Comparison of ENCODE assay signal across 9 cellular contexts in the genomic region with DNA sequence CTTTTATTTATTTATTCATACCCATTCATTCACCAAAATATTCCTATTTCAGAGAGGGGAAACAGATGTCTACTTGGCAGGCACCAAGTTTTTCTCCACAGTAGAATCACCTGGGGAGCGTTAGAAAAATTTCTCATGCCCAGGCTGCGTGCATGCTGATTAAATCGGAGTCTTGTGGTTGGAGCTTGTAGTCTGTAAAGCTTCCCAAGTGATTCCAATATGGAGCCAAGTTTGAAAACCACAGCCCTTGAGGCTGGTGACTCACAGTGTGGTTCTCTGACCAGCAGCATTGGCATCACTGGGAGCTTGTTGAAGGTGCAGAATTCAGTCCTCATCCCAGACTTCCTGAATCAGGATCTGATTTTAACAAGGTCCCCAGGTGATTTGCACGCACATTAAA.
DNase-seq lines count a peak whose midpoint lies in the region; ATAC-seq lines count a peak whose summit lies in the region.
"Had no signal": no experiment of that assay in that cellular context is flagged by ENCODE, and none has a peak within 500 bp of the region (broad histone marks: within the 10 kb centered on the region; RNA-seq: fewer than 3 reads in every experiment).

No MANE protein-coding gene starts in this region.

- peak overlapping the region; percentile 91 for H3K27ac ChIP-seq in ACC112 (ENCODE audit: low read depth, low read length)
- H3K27ac ChIP-seq in layer of hippocampus (ENCODE audit: low read depth, low read length), result peak overlapping the region; percentile 94

- H3K4me3 ChIP-seq in ACC112 (ENCODE audit: low read depth, low read length), result peak overlapping the region; percentile 23; the same call in 1 of the 2 replicates

- H3K27ac Mint-ChIP-seq in stimulated activated effector memory CD8-positive, alpha-beta T cell treated with anti-CD3 and anti-CD28 coated beads, Interleukin-12 subunit alpha, Interleukin-12 subunit beta, amount 100 ng/mL, for 72 hours, result no peak overlapping the region

- no peaks in the 10 kb centered on the region for H3K9me3 Mint-ChIP-seq in stimulated activated effector memory CD8-positive, alpha-beta T cell treated with anti-CD3 and anti-CD28 coated beads, Interleukin-12 subunit alpha, Interleukin-12 subunit beta, amount 100 ng/mL, for 72 hours
- H3K9me3 Mint-ChIP-seq: CD8-positive, alpha-beta memory T cell had no signal

- ATAC-seq in HG03469 (IDR thresholded peaks at IDR 0.05; ENCODE audit: unreplicated experiment), result no peak
- no peak for ATAC-seq in stimulated activated effector memory CD8-positive, alpha-beta T cell treated with anti-CD3 and anti-CD28 coated beads, Interleukin-12 subunit alpha, Interleukin-12 subunit beta, amount 100 ng/mL, for 72 hours

- peaks cover 47% of the 10 kb centered on the region for H3K4me1 ChIP-seq in ACC112 (ENCODE audit: control insufficient read depth, insufficient read depth, low read length, unreplicated experiment)

- H3K36me3 ChIP-seq in ACC112 (ENCODE audit: insufficient read depth, low read length), result peaks cover 4% of the 10 kb centered on the region; the same call in 1 of the 2 replicates

- H3K4me1 Mint-ChIP-seq in stimulated activated effector memory CD8-positive, alpha-beta T cell treated with anti-CD3 and anti-CD28 coated beads, Interleukin-12 subunit alpha, Interleukin-12 subunit beta, amount 100 ng/mL, for 72 hours, result peaks cover 10% of the 10 kb centered on the region

- DNase-seq in HS-5 (ENCODE audit: low read depth), result peak; percentile 97
- DNase-seq in brain pericyte (ENCODE audit: low read depth, low spot score), result peak; percentile 88
- DNase-seq in SHP77 treated with DMSO at 0.1 percent for 48 hours (lab: John Stamatoyannopoulos, UW), result no peak
- DNase-seq in NCI-H345 (lab: John Stamatoyannopoulos, UW), result no peak
- DNase-seq in stimulated activated effector memory CD8-positive, alpha-beta T cell treated with anti-CD3 and anti-CD28 coated beads, Interleukin-12 subunit alpha, Interleukin-12 subunit beta, amount 100 ng/mL, for 72 hours (ENCODE audit: low spot score in 2 of 2), result no peak
- DNase-seq: CD8-positive, alpha-beta memory T cell had no signal

- H3K4me3 Mint-ChIP-seq in stimulated activated effector memory CD8-positive, alpha-beta T cell treated with anti-CD3 and anti-CD28 coated beads, Interleukin-12 subunit alpha, Interleukin-12 subunit beta, amount 100 ng/mL, for 72 hours, result no peak overlapping the region
- H3K4me3 Mint-ChIP-seq: CD8-positive, alpha-beta memory T cell had no signal

- H3K36me3 Mint-ChIP-seq in stimulated activated effector memory CD8-positive, alpha-beta T cell treated with anti-CD3 and anti-CD28 coated beads, Interleukin-12 subunit alpha, Interleukin-12 subunit beta, amount 100 ng/mL, for 72 hours, result peaks cover 36% of the 10 kb centered on the region

- no peaks in the 10 kb centered on the region for H3K79me2 ChIP-seq in ACC112 (ENCODE audit: control insufficient read depth, insufficient read depth, low read length, unreplicated experiment)

- H2AFZ ChIP-seq in ACC112 (ENCODE audit: low read length, unreplicated experiment), result no peak overlapping the region

- H3K27me3 ChIP-seq in ACC112 (ENCODE audit: insufficient read depth, low read length) (no peaks in the 10 kb centered on the region), layer of hippocampus (ENCODE audit: control insufficient read depth, insufficient read depth, low read length) (no peaks in the 10 kb centered on the region)

Comparison
In these comparisons a context has a peak if more than half of its experiments do, and no peak if none do; other contexts are left out.
1. DNase-seq: peak in HS-5 (single experiment) and brain pericyte (single experiment); none in SHP77 treated with DMSO at 0.1 percent for 48 hours (single experiment), NCI-H345 (single experiment) and stimulated activated effector memory CD8-positive, alpha-beta T cell treated with anti-CD3 and anti-CD28 coated beads, Interleukin-12 subunit alpha, Interleukin-12 subunit beta, amount 100 ng/mL, for 72 hours (0 of 2).